Comparison of ENCODE assay signal across 1 cellular context in genomic region chrX:141405878-141406492, GRCh38.
TF ChIP-seq lines count a peak whose summit lies in the region.

No MANE protein-coding gene starts in this region.

TF ChIP-seq in GM23338, 12 proteins besides CTCF, POLR2A, EP300 and RAD21 (continued from another document):
- TF ChIP-seq, protein P1, sequence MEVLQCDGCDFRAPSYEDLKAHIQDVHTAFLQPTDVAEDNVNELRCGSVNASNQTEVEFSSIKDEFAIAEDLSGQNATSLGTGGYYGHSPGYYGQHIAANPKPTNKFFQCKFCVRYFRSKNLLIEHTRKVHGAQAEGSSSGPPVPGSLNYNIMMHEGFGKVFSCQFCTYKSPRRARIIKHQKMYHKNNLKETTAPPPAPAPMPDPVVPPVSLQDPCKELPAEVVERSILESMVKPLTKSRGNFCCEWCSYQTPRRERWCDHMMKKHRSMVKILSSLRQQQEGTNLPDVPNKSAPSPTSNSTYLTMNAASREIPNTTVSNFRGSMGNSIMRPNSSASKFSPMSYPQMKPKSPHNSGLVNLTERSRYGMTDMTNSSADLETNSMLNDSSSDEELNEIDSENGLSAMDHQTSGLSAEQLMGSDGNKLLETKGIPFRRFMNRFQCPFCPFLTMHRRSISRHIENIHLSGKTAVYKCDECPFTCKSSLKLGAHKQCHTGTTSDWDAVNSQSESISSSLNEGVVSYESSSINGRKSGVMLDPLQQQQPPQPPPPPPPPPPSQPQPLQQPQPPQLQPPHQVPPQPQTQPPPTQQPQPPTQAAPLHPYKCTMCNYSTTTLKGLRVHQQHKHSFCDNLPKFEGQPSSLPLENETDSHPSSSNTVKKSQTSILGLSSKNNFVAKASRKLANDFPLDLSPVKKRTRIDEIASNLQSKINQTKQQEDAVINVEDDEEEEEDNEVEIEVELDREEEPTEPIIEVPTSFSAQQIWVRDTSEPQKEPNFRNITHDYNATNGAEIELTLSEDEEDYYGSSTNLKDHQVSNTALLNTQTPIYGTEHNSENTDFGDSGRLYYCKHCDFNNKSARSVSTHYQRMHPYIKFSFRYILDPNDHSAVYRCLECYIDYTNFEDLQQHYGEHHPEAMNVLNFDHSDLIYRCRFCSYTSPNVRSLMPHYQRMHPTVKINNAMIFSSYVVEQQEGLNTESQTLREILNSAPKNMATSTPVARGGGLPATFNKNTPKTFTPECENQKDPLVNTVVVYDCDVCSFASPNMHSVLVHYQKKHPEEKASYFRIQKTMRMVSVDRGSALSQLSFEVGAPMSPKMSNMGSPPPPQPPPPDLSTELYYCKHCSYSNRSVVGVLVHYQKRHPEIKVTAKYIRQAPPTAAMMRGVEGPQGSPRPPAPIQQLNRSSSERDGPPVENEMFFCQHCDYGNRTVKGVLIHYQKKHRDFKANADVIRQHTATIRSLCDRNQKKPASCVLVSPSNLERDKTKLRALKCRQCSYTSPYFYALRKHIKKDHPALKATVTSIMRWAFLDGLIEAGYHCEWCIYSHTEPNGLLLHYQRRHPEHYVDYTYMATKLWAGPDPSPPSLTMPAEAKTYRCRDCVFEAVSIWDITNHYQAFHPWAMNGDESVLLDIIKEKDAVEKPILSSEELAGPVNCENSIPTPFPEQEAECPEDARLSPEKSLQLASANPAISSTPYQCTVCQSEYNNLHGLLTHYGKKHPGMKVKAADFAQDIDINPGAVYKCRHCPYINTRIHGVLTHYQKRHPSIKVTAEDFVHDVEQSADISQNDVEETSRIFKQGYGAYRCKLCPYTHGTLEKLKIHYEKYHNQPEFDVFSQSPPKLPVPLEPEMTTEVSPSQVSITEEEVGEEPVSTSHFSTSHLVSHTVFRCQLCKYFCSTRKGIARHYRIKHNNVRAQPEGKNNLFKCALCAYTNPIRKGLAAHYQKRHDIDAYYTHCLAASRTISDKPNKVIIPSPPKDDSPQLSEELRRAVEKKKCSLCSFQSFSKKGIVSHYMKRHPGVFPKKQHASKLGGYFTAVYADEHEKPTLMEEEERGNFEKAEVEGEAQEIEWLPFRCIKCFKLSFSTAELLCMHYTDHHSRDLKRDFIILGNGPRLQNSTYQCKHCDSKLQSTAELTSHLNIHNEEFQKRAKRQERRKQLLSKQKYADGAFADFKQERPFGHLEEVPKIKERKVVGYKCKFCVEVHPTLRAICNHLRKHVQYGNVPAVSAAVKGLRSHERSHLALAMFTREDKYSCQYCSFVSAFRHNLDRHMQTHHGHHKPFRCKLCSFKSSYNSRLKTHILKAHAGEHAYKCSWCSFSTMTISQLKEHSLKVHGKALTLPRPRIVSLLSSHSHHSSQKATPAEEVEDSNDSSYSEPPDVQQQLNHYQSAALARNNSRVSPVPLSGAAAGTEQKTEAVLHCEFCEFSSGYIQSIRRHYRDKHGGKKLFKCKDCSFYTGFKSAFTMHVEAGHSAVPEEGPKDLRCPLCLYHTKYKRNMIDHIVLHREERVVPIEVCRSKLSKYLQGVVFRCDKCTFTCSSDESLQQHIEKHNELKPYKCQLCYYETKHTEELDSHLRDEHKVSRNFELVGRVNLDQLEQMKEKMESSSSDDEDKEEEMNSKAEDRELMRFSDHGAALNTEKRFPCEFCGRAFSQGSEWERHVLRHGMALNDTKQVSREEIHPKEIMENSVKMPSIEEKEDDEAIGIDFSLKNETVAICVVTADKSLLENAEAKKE (CRISPR knock-in tag; IDR thresholded peaks at IDR 0.05), result no peak
TF ChIP-seq in GM23338: peak in this region for 0.
